In genomic region chr1:6991271-6991670, GRCh38 we compare ENCODE assay signal across 14 cellular contexts.
DNase-seq lines count a peak whose midpoint lies in the region; ATAC-seq, FAIRE-seq and TF ChIP-seq lines count a peak whose summit lies in the region.
"Had no signal": no experiment of that assay in that cellular context is flagged by ENCODE, and none has a peak within 500 bp of the region (broad histone marks: within the 10 kb centered on the region; RNA-seq: fewer than 3 reads in every experiment).

No MANE protein-coding gene starts in this region.

- no peaks in the 10 kb centered on the region for H3K9me1 ChIP-seq in K562 (ENCODE audit: control insufficient read depth, insufficient read depth, low read length)

- H3K27me3 ChIP-seq in K562 (ENCODE audit: control insufficient read depth in 2 of 2, insufficient read depth in 2 of 2, low read length in 2 of 2), result peaks cover 25 to 39% of the 10 kb centered on the region in 2 experiments
- H3K27me3 ChIP-seq: gastrocnemius medialis, upper lobe of right lung had no signal

- 0 out of 2 replicates have a peak, but pooled peaks cover 2% of the 10 kb centered on the region for H4K20me1 ChIP-seq in K562 (replicated peaks; ENCODE audit: control insufficient read depth, insufficient read depth, low read length)

- TF ChIP-seq RAD21 in K562 (CRISPR knock-in tag; conservative IDR thresholded peaks at IDR 0.05 in 1 of 2, IDR thresholded peaks at IDR 0.05 in 1 of 2), result no peak

- no peaks in the 10 kb centered on the region for H3K79me2 ChIP-seq in K562 (ENCODE audit: control insufficient read depth, insufficient read depth, low read length)

- TF ChIP-seq POLR2A in K562 (conservative IDR thresholded peaks at IDR 0.05), result no peak

- intact Hi-C loops in K562 (cut with micrococcal nuclease), result no loop called here
- intact Hi-C loops in Right ventricle myocardium inferior (cut with DNase I), result no loop called here

- no peaks in the 10 kb centered on the region for H3K9me3 ChIP-seq in K562 (replicated peaks; ENCODE audit: control insufficient read depth, insufficient read depth, low read depth, low read length)
- H3K9me3 ChIP-seq: gastrocnemius medialis, mucosa of descending colon, upper lobe of right lung had no signal

- no peak overlapping the region for H3K9ac ChIP-seq in K562 (ENCODE audit: insufficient read depth in 1 of 2, low read depth in 2 of 2, low read length in 2 of 2)

- no peaks in the 10 kb centered on the region for H3K4me1 ChIP-seq in K562 (replicated peaks in 1 of 2; ENCODE audit: control insufficient read depth in 2 of 2, insufficient read depth in 2 of 2, low read length in 2 of 2)
- H3K4me1 ChIP-seq: gastrocnemius medialis, upper lobe of right lung had no signal

- no peak for TF ChIP-seq EP300 in K562 (IDR thresholded peaks at IDR 0.05; ENCODE audit: low read length)

- DNase-seq in AG08395 (ENCODE audit: low spot score) (peak; percentile 57), HS-5 (ENCODE audit: low read depth) (peak; percentile 63), K562 (ENCODE audit: extremely low read depth in 1 of 4, low spot score in 3 of 4) (no peak), hepatic stellate cell (ENCODE audit: low spot score) (peak; percentile 32), caudate nucleus (lab: John Stamatoyannopoulos, UW) (no peak), T-helper 1 cell (no peak), NCI-H526 (lab: John Stamatoyannopoulos, UW) (no peak), Right ventricle myocardium inferior (ENCODE audit: missing footprints) (no peak)
- DNase-seq: activated CD8-positive, alpha-beta memory T cell treated with anti-CD3 and anti-CD28 coated beads, Interleukin-2, amount 50 U/mL, for 4 hours; cortex of kidney; gastrocnemius medialis; mucosa of descending colon; upper lobe of right lung had no signal

- FAIRE-seq in K562 (lab: Jason Lieb, UNC), result no peak

- WGBS in K562 (ENCODE audit: insufficient coverage, low coverage, missing lambda C conversion rate), result 0% methylated on average over 1 of the region's 1 CpG

- ATAC-seq in K562 (no peak), Right ventricle myocardium inferior (no peak)
- ATAC-seq: gastrocnemius medialis, mucosa of descending colon, upper lobe of right lung, WTC11 had no signal

- no peak for TF ChIP-seq CTCF in K562 (IDR thresholded peaks at IDR 0.05 in 2 of 3, conservative IDR thresholded peaks at IDR 0.05 in 1 of 3; ENCODE audit: insufficient read depth in 2 of 3, low read depth in 1 of 3, low read length in 3 of 3)

- no peak overlapping the region for H3K4me3 ChIP-seq in K562
- H3K4me3 ChIP-seq: gastrocnemius medialis, mucosa of descending colon, upper lobe of right lung had no signal

- H3K36me3 ChIP-seq in K562 (ENCODE audit: control insufficient read depth, insufficient read depth, low read length), result no peaks in the 10 kb centered on the region
- H3K36me3 ChIP-seq: gastrocnemius medialis, upper lobe of right lung had no signal

- in situ Hi-C loops in K562 (cut with MboI), result no loop called here

- H3K4me2 ChIP-seq in K562 (ENCODE audit: insufficient read depth, low read length), result no peak overlapping the region

- BruUV-seq in K562 (replicated peaks; lab: Mats Ljungman, UMichigan), result no TSS peak

- H2AFZ ChIP-seq in K562 (ENCODE audit: low read depth, low read length), result no peak overlapping the region

- POLR2A ChIA-PET in K562 (lab: Yijun Ruan, JAX), result no interaction called here

- H3K27ac ChIP-seq in K562 (ENCODE audit: extremely low read depth, low read depth, low read length) (no peak overlapping the region), caudate nucleus (ENCODE audit: low read depth, low read length) (no peak overlapping the region)
- H3K27ac ChIP-seq: gastrocnemius medialis, upper lobe of right lung had no signal

- CTCF ChIA-PET in K562 (lab: Yijun Ruan, JAX; ENCODE audit: low intra/inter-chr PET ratio), result no interaction called here

TF ChIP-seq in K562, 482 proteins besides CTCF, POLR2A, EP300 and RAD21 (continues in another document):
- no peak for TF ChIP-seq SMAD2 (IDR thresholded peaks at IDR 0.05; ENCODE audit: low read depth, low read length)
- TF ChIP-seq TCF7L2 (IDR thresholded peaks at IDR 0.05; ENCODE audit: low read depth, low read length), result no peak
- no peak for TF ChIP-seq ZBTB33 (CRISPR knock-in tag; IDR thresholded peaks at IDR 0.05)
- TF ChIP-seq ZNF217 (CRISPR knock-in tag; IDR thresholded peaks at IDR 0.05), result no peak
- peak; percentile 90 for TF ChIP-seq FOSL1 (tag; conservative IDR thresholded peaks at IDR 0.05)
- no peak for TF ChIP-seq ZNF134 (CRISPR knock-in tag; conservative IDR thresholded peaks at IDR 0.05)
- TF ChIP-seq XRCC3 (IDR thresholded peaks at IDR 0.05), result no peak
- peak; percentile 32 for TF ChIP-seq MEIS2 (IDR thresholded peaks at IDR 0.05; ENCODE audit: partially characterized antibody)
- TF ChIP-seq, protein P1, sequence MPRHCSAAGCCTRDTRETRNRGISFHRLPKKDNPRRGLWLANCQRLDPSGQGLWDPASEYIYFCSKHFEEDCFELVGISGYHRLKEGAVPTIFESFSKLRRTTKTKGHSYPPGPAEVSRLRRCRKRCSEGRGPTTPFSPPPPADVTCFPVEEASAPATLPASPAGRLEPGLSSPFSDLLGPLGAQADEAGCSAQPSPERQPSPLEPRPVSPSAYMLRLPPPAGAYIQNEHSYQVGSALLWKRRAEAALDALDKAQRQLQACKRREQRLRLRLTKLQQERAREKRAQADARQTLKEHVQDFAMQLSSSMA (CRISPR knock-in tag; IDR thresholded peaks at IDR 0.05), result no peak
- TF ChIP-seq SIRT6 (IDR thresholded peaks at IDR 0.05; ENCODE audit: low read depth, low read length), result no peak
- TF ChIP-seq, protein P2, sequence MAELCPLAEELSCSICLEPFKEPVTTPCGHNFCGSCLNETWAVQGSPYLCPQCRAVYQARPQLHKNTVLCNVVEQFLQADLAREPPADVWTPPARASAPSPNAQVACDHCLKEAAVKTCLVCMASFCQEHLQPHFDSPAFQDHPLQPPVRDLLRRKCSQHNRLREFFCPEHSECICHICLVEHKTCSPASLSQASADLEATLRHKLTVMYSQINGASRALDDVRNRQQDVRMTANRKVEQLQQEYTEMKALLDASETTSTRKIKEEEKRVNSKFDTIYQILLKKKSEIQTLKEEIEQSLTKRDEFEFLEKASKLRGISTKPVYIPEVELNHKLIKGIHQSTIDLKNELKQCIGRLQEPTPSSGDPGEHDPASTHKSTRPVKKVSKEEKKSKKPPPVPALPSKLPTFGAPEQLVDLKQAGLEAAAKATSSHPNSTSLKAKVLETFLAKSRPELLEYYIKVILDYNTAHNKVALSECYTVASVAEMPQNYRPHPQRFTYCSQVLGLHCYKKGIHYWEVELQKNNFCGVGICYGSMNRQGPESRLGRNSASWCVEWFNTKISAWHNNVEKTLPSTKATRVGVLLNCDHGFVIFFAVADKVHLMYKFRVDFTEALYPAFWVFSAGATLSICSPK (IDR thresholded peaks at IDR 0.05; ENCODE audit: borderline replicate concordance), result no peak
- TF ChIP-seq, protein P3, sequence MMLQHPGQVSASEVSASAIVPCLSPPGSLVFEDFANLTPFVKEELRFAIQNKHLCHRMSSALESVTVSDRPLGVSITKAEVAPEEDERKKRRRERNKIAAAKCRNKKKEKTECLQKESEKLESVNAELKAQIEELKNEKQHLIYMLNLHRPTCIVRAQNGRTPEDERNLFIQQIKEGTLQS (IDR thresholded peaks at IDR 0.05), result peak; percentile 47
- TF ChIP-seq, protein P3 (CRISPR knock-in tag; conservative IDR thresholded peaks at IDR 0.05), result no peak
- no peak for TF ChIP-seq HSF4 (CRISPR knock-in tag; IDR thresholded peaks at IDR 0.05; ENCODE audit: borderline replicate concordance)
- TF ChIP-seq FOS (IDR thresholded peaks at IDR 0.05; ENCODE audit: extremely low read depth, insufficient read length), result peak; percentile 17
- no peak for TF ChIP-seq SMAD1 (IDR thresholded peaks at IDR 0.05; ENCODE audit: low read depth, low read length, partially characterized antibody)
- TF ChIP-seq ZNF639 (CRISPR knock-in tag; conservative IDR thresholded peaks at IDR 0.05 in 1 of 2, IDR thresholded peaks at IDR 0.05 in 1 of 2), result no peak
- no peak for TF ChIP-seq PHF21A (IDR thresholded peaks at IDR 0.05; ENCODE audit: borderline replicate concordance, low read depth)
- TF ChIP-seq ZNF707 (CRISPR knock-in tag; conservative IDR thresholded peaks at IDR 0.05), result no peak

Comparison
In these comparisons a context has a peak if more than half of its experiments do, and no peak if none do; other contexts are left out.
1. DNase-seq: peak in AG08395 (single experiment), HS-5 (single experiment) and hepatic stellate cell (single experiment); none in K562 (0 of 4), caudate nucleus (0 of 61), T-helper 1 cell (0 of 5), NCI-H526 (0 of 2) and Right ventricle myocardium inferior (single experiment).